In genomic region chr1:93753766-93754763, GRCh38 we compare ENCODE assay signal across 10 cellular contexts.
A peak's percentile ranks its signal among the peaks of the same experiment; 100 is the strongest.
DNase-seq lines count a peak whose midpoint lies in the region; ATAC-seq and TF ChIP-seq lines count a peak whose summit lies in the region.
"Had no signal": no experiment of that assay in that cellular context is flagged by ENCODE, and none has a peak within 500 bp of the region (broad histone marks: within the 10 kb centered on the region; RNA-seq: fewer than 3 reads in every experiment).

No MANE protein-coding gene starts in this region.

- H3K9me3 Mint-ChIP-seq in HFFc6: no peaks in the 10 kb centered on the region
- H3K9me3 Mint-ChIP-seq: memory B cell had no signal

- H3K27ac Mint-ChIP-seq in HFFc6: peak overlapping the region; percentile 90
- H3K27ac Mint-ChIP-seq: memory B cell had no signal

- peaks cover 63% of the 10 kb centered on the region for H3K4me1 Mint-ChIP-seq in HFFc6 (ENCODE audit: low read depth)

- H3K4me3 ChIP-seq in fibroblast of mammary gland (ENCODE audit: control insufficient read depth, low read depth, low read length) (no peak overlapping the region), WERI-Rb-1 (ENCODE audit: low read depth, low read length) (no peak overlapping the region)
- H3K4me3 ChIP-seq: GM12878 had no signal

- H3K4me3 Mint-ChIP-seq in HFFc6: peak overlapping the region; percentile 66
- H3K4me3 Mint-ChIP-seq: memory B cell had no signal

- H3K36me3 Mint-ChIP-seq in HFFc6 (ENCODE audit: low read depth): no peaks in the 10 kb centered on the region
- H3K36me3 Mint-ChIP-seq: memory B cell had no signal

- no peak for ATAC-seq in GM18867 (IDR thresholded peaks at IDR 0.05; ENCODE audit: unreplicated experiment)
- ATAC-seq in GM21529 (IDR thresholded peaks at IDR 0.05; ENCODE audit: unreplicated experiment): no peak
- ATAC-seq: GM12878 had no signal

- H3K27ac ChIP-seq in WERI-Rb-1: no peak overlapping the region

- TF ChIP-seq CTCF in HFFc6 (IDR thresholded peaks at IDR 0.05) (no peak), fibroblast of mammary gland (conservative IDR thresholded peaks at IDR 0.05; ENCODE audit: control insufficient read depth, insufficient read depth, low read depth, low read length) (no peak), WERI-Rb-1 (IDR thresholded peaks at IDR 0.05; ENCODE audit: low read depth, low read length) (no peak)

- no peaks in the 10 kb centered on the region for H3K9me3 ChIP-seq in WERI-Rb-1 (ENCODE audit: severe bottlenecking)

- no peaks in the 10 kb centered on the region for H3K36me3 ChIP-seq in WERI-Rb-1

- no peaks in the 10 kb centered on the region for H3K27me3 ChIP-seq in WERI-Rb-1 (ENCODE audit: insufficient read depth, low read depth, severe bottlenecking)

- no peaks in the 10 kb centered on the region; the same call in 1 of the 2 replicates for H3K27me3 Mint-ChIP-seq in HFFc6 (ENCODE audit: insufficient read depth)
- H3K27me3 Mint-ChIP-seq: memory B cell had no signal

- DNase-seq in HFFc6: peak; percentile 90
- DNase-seq in SKM-1 (lab: John Stamatoyannopoulos, UW; ENCODE audit: unreplicated experiment): peak; percentile 49
- peak; percentile 91 for DNase-seq in fibroblast of mammary gland (ENCODE audit: low read depth)
- peak; percentile 87 for DNase-seq in renal cortical epithelial cell (ENCODE audit: low read depth)
- DNase-seq in WERI-Rb-1: no peak
- DNase-seq in ureter (ENCODE audit: low spot score): no peak

Comparison
In these comparisons a context has a peak if more than half of its experiments do, and no peak if none do; other contexts are left out.
1. DNase-seq: peak in HFFc6 (single experiment), SKM-1 (single experiment), fibroblast of mammary gland (single experiment) and renal cortical epithelial cell (single experiment); none in WERI-Rb-1 (single experiment) and ureter (single experiment).